ENCODE assay signal across 8 cellular contexts in genomic region chr17:29292071-29292991, GRCh38. TPM values are rescaled to one million over a fixed set of nuclear protein-coding genes. Genes with fewer than 3 reads are reported as not detected.
DNase-seq lines count a peak whose midpoint lies in the region; ATAC-seq and TF ChIP-seq lines count a peak whose summit lies in the region.

No MANE protein-coding gene starts in this region.

- DNase-seq in BE2C (peak; percentile 24), HCEC 1CT (peak; percentile 40), OCI-LY7 (ENCODE audit: low spot score) (peak; percentile 62), activated gamma-delta T cell (lab: John Stamatoyannopoulos, UW) (peak; percentile 45), fibroblast of villous mesenchyme (ENCODE audit: low read depth) (peak; percentile 55), neural crest cell (ENCODE audit: low read depth, low spot score) (peak; percentile 9)
- DNase-seq in stimulated activated naive CD8-positive, alpha-beta T cell treated with anti-CD3 and anti-CD28 coated beads, Interleukin-15, amount 100 ng/mL, for 72 hours: peak; percentile 53 to 71

- H3K4me1 Mint-ChIP-seq in neural crest cell: peaks cover 44% of the 10 kb centered on the region
- H3K4me1 Mint-ChIP-seq in stimulated activated naive CD8-positive, alpha-beta T cell treated with anti-CD3 and anti-CD28 coated beads, Interleukin-15, amount 100 ng/mL, for 72 hours: peaks cover 52% of the 10 kb centered on the region

- H4K20me1 ChIP-seq in OCI-LY7 (ENCODE audit: insufficient read depth, low read length): peaks cover 38% of the 10 kb centered on the region

- peak overlapping the region; percentile 88 for H3K27ac ChIP-seq in OCI-LY7 (ENCODE audit: low read depth, low read length, poor library complexity, severe bottlenecking)

- peak overlapping the region; percentile 93 for H3K27ac Mint-ChIP-seq in neural crest cell (ENCODE audit: unreplicated experiment)
- H3K27ac Mint-ChIP-seq in stimulated activated naive CD8-positive, alpha-beta T cell treated with anti-CD3 and anti-CD28 coated beads, Interleukin-15, amount 100 ng/mL, for 72 hours: peak overlapping the region; percentile 96 to 99

- H3K27me3 ChIP-seq in BE2C: no peaks in the 10 kb centered on the region

- no peak overlapping the region for H2AFZ ChIP-seq in OCI-LY7 (ENCODE audit: low read length)

- H3K79me2 ChIP-seq in OCI-LY7 (ENCODE audit: insufficient read depth, low read depth, low read length): peaks cover 67% of the 10 kb centered on the region

- H3K4me3 ChIP-seq in BE2C (ENCODE audit: low read depth, low read length) (peak overlapping the region; percentile 87), OCI-LY7 (ENCODE audit: low read depth, low read length, poor library complexity, severe bottlenecking) (peak overlapping the region; percentile 95), fibroblast of villous mesenchyme (ENCODE audit: low read depth, low read length) (peak overlapping the region; percentile 99)

- H3K9me2 ChIP-seq in OCI-LY7 (ENCODE audit: insufficient read depth, low read length): no peaks in the 10 kb centered on the region

- peaks cover 8% of the 10 kb centered on the region for H3K27me3 Mint-ChIP-seq in neural crest cell (ENCODE audit: low read depth)
- no peaks in the 10 kb centered on the region for H3K27me3 Mint-ChIP-seq in stimulated activated naive CD8-positive, alpha-beta T cell treated with anti-CD3 and anti-CD28 coated beads, Interleukin-15, amount 100 ng/mL, for 72 hours

- peak; percentile 4 for ATAC-seq in stimulated activated naive CD8-positive, alpha-beta T cell treated with anti-CD3 and anti-CD28 coated beads, Interleukin-15, amount 100 ng/mL, for 72 hours
- ATAC-seq in HG02610 (IDR thresholded peaks at IDR 0.05; ENCODE audit: unreplicated experiment): no peak

- H3K4me3 Mint-ChIP-seq in neural crest cell: peak overlapping the region; percentile 100
- peak overlapping the region; percentile 90 to 99 for H3K4me3 Mint-ChIP-seq in stimulated activated naive CD8-positive, alpha-beta T cell treated with anti-CD3 and anti-CD28 coated beads, Interleukin-15, amount 100 ng/mL, for 72 hours

- H3K4me2 ChIP-seq in OCI-LY7 (ENCODE audit: low read length): peak overlapping the region; percentile 96

- no TSS peak for BruUV-seq in OCI-LY7 (replicated peaks; lab: Mats Ljungman, UMichigan)

- CTCF ChIA-PET in OCI-LY7 (lab: Charles Lee; ENCODE audit: unreplicated experiment): interaction anchor here (0.5 kb wide), 1 partner anchor 10 kb away, joined by 3 read pairs; no protein-coding TSS in a partner anchor

- H3K36me3 Mint-ChIP-seq in neural crest cell (ENCODE audit: low read depth): peaks cover 8% of the 10 kb centered on the region

- POLR2A ChIA-PET in OCI-LY7 (lab: Charles Lee): interaction anchor here (0.5 to 1.1 kb wide), 4 partner anchors 30 to 622 kb away, joined by 3 to 7 read pairs (median 4); no protein-coding TSS in a partner anchor

- intact Hi-C loops in OCI-LY7 (cut with micrococcal nuclease; ENCODE audit: unreplicated experiment): no loop called here

- H3K4me1 ChIP-seq in BE2C (no peaks in the 10 kb centered on the region), OCI-LY7 (ENCODE audit: insufficient read depth, low read length, poor library complexity, severe bottlenecking) (peaks cover 27% of the 10 kb centered on the region)

- no peaks in the 10 kb centered on the region for H3K9me3 Mint-ChIP-seq in neural crest cell
- H3K9me3 Mint-ChIP-seq in stimulated activated naive CD8-positive, alpha-beta T cell treated with anti-CD3 and anti-CD28 coated beads, Interleukin-15, amount 100 ng/mL, for 72 hours: no peaks in the 10 kb centered on the region

- TF ChIP-seq CTCF in BE2C (IDR thresholded peaks at IDR 0.05; ENCODE audit: low read depth, low read length) (no peak; the same call in 1 of the 2 replicates), OCI-LY7 (conservative IDR thresholded peaks at IDR 0.05; ENCODE audit: low read length) (no peak), fibroblast of villous mesenchyme (IDR thresholded peaks at IDR 0.05; ENCODE audit: insufficient read depth, low read depth, low read length) (no peak), neural crest cell (conservative IDR thresholded peaks at IDR 0.05) (no peak)

- H3K9me3 ChIP-seq in BE2C: no peaks in the 10 kb centered on the region
- H3K9me3 ChIP-seq in OCI-LY7 (ENCODE audit: low read length): no peaks in the 10 kb centered on the region

- H3K36me3 ChIP-seq in BE2C (peaks cover 20% of the 10 kb centered on the region), OCI-LY7 (ENCODE audit: insufficient read depth, low read length) (peaks cover 52% of the 10 kb centered on the region)

RNA-seq across cellular contexts. Expression of gene NUFIP2, which starts 1.6 kb away (rescaled TPM):
- 36.1 TPM for polyA plus RNA-seq in BE2C (2012; ENCODE audit: insufficient read depth, insufficient read length, low read depth)
- total RNA-seq in OCI-LY7 (2014; rRNA removed; shearing (Covaris generic)): 36.0 and 37.1 TPM in 2 replicates
- total RNA-seq in OCI-LY7 (2022) (70.4 and 71.4 TPM in 2 replicates), fibroblast of villous mesenchyme (39.0 and 67.4 TPM in 2 replicates), neural crest cell (61.7 and 72.1 TPM in 2 replicates)

RNA-seq across cellular contexts. Expression of gene CRYBA1, which starts 45.7 kb away (rescaled TPM):
- polyA plus RNA-seq in BE2C (2012; ENCODE audit: insufficient read depth, insufficient read length, low read depth): not detected
- not detected in 2 replicates for total RNA-seq in OCI-LY7 (2014; rRNA removed; shearing (Covaris generic))
- total RNA-seq in OCI-LY7 (2022) (not detected in 2 replicates), fibroblast of villous mesenchyme (0.43 TPM in 1 of 2 replicates, not detected in the other), neural crest cell (1.9 and 2.4 TPM in 2 replicates)

Comparison
In these comparisons a context has a peak if more than half of its experiments do, and no peak if none do; other contexts are left out.
1. DNase-seq: peak in every context shown above with its lines; median percentile 62 in OCI-LY7; 62 in stimulated activated naive CD8-positive, alpha-beta T cell treated with anti-CD3 and anti-CD28 coated beads, Interleukin-15, amount 100 ng/mL, for 72 hours; 55 in fibroblast of villous mesenchyme; 45 in activated gamma-delta T cell; 40 in HCEC 1CT; 24 in BE2C; 9 in neural crest cell.